In the genomic region with DNA sequence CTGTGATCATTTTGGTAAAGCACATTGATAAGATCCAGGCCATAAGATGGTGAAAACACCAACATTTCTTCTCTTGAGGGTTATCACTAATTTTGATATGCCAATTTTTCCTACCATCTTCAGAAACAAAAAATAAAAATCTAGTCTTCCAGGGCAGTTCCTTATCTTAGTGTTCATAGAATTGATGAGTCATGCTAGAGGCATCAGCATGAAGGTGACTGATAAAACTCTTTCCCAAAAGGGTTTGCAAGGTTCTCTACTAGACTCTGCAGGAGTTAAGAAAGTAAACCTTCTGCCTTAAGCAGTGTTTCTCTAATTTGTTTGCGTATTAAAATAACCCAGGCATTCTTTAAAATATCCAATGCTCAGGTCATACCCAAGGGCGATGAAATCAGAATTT, we compare ENCODE assay signal across 1 cellular context.
TF ChIP-seq lines count a peak whose summit lies in the region.

No MANE protein-coding gene starts in this region.

TF ChIP-seq in WTC11, 78 proteins besides CTCF, POLR2A, EP300 and RAD21 (continued from another document):
- TF ChIP-seq, protein P1, sequence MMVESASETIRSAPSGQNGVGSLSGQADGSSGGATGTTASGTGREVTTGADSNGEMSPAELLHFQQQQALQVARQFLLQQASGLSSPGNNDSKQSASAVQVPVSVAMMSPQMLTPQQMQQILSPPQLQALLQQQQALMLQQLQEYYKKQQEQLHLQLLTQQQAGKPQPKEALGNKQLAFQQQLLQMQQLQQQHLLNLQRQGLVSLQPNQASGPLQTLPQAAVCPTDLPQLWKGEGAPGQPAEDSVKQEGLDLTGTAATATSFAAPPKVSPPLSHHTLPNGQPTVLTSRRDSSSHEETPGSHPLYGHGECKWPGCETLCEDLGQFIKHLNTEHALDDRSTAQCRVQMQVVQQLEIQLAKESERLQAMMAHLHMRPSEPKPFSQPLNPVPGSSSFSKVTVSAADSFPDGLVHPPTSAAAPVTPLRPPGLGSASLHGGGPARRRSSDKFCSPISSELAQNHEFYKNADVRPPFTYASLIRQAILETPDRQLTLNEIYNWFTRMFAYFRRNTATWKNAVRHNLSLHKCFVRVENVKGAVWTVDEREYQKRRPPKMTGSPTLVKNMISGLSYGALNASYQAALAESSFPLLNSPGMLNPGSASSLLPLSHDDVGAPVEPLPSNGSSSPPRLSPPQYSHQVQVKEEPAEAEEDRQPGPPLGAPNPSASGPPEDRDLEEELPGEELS (CRISPR knock-in tag; IDR thresholded peaks at IDR 0.05): no peak
